ENCODE assay signal across 16 cellular contexts in the genomic region with DNA sequence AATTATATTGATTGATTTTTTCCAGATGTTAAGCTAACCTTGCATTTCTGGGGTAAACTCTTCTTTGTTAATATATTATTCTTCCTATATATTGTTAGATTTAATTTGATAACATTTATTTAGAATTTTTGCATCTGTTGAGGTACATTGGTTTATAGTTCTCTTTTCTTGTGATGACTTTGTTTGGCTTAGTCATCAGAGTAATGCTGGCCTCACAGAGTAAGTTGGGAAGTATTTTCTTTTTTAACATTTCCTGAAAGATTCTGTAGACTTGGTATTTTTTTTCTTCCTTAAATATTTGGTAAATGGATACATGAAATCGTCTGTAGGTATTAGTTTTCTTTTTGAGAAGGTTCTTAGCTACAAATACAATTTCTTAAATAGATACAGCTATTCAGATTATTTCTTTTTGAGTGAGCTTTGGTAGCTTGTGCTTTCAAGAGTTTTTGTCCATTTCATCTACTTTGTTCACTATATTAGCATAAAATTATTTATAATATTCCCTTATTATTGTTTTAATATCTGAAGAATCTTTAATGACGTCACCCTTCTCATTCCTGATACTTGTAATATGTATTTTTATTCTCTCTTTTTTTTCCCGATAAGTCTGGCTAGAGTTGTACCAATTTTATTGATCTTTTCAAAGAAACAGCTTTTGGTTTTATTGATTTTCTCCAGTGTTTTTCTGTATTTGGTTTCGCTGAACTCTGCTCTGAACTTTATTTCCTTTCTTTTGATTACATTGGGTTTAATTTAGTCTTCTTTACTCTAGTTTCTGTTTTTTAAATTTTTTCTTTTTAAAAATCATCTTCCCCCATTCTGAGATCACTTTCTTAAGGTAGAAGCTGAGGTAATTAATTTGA.
"Had no signal": no experiment of that assay in that cellular context is flagged by ENCODE, and none has a peak within 500 bp of the region (broad histone marks: within the 10 kb centered on the region; RNA-seq: fewer than 3 reads in every experiment).

No MANE protein-coding gene starts in this region.

- H3K4me3 ChIP-seq: esophagus squamous epithelium, mucosa of descending colon, psoas muscle, sigmoid colon had no signal

- H3K27me3 ChIP-seq: esophagus squamous epithelium, sigmoid colon had no signal

- H3K27ac ChIP-seq: esophagus squamous epithelium, psoas muscle, sigmoid colon had no signal

- H3K9me3 ChIP-seq: esophagus squamous epithelium, mucosa of descending colon, psoas muscle, sigmoid colon had no signal

- H3K4me1 ChIP-seq: esophagus squamous epithelium, psoas muscle had no signal

- H3K36me3 ChIP-seq: esophagus squamous epithelium, sigmoid colon had no signal

- DNase-seq: activated CD4-positive, alpha-beta memory T cell treated with anti-CD3 and anti-CD28 coated beads for 36 hours; activated CD4-positive, alpha-beta T cell treated with anti-CD3 and anti-CD28 coated beads for 1 hour; activated effector memory CD4-positive, alpha-beta T cell treated with anti-CD3 and anti-CD28 coated beads, Interleukin-2, amount 50 U/mL, for 16 hours; activated T-cell treated with anti-CD3 and anti-CD28 coated beads, Interleukin-2, amount 50 U/mL, for 4 hours; esophagus squamous epithelium; hippocampal formation; left cardiac atrium; mammary epithelial cell; mucosa of descending colon; naive thymus-derived CD8-positive, alpha-beta T cell; nucleus accumbens; psoas muscle; sigmoid colon; stimulated activated CD4-positive, alpha-beta T cell treated with anti-CD3 and anti-CD28 coated beads, Interleukin-2, amount 100 ng/mL, for 48 hours; stimulated activated naive CD4-positive, alpha-beta T cell treated with Interleukin-2 at 50 U/mL for 16 hours; trophoblast cell had no signal

- ATAC-seq: activated T-cell treated with anti-CD3 and anti-CD28 coated beads, Interleukin-2, amount 50 U/mL, for 4 hours; left cardiac atrium; mucosa of descending colon; naive thymus-derived CD8-positive, alpha-beta T cell; psoas muscle had no signal
